ENCODE assay signal across 8 cellular contexts in the genomic region with DNA sequence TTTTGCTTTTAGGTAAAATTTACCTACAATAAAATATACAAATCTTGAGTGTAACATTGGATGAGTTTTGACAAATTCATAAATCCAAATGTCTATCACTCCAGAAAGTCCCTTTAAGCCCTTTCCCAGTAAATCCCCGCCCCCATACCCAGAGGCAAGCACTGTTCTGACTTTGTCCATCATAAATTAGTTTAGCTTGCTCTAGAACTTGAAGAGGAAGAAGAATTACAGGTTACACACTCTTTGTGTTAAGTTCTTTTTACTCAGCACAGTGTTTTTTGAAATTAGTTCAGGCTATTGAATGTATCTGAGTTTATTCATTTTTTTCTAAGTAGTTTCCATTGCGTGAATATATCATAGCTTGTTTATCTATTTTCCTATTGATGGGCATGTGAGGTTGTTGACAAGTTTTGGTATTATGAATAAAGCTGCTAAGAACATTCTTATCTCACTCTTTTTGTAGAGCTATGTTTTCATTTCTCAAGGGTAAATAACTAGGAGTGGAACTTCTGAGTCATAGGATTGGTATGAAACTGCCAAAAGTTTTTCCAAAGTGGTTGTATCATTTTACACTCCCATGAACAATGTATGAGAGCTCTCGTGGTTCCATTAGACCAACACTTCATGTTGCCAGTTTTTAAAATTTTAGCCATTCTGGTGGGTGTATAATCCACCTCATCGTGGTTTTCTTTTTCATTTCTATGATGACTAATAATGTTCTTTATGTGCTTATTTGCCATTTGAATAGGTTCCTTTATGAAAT. TPM values are rescaled to one million over a fixed set of nuclear protein-coding genes. Genes with fewer than 3 reads are reported as not detected.
DNase-seq lines count a peak whose midpoint lies in the region; ATAC-seq and TF ChIP-seq lines count a peak whose summit lies in the region.

No MANE protein-coding gene starts in this region.

- no peak overlapping the region for H3K4me3 Mint-ChIP-seq in CD14-positive monocyte
- no peak overlapping the region for H3K4me3 Mint-ChIP-seq in activated CD4-positive, alpha-beta T cell treated with anti-CD3 and anti-CD28 coated beads, Interleukin-2, amount 10 ng/mL, durations not matched to agents 7 days and 5 days

- H3K4ac ChIP-seq in neuronal stem cell (ENCODE audit: low read length), result no peak overlapping the region

- no peak overlapping the region for H3K18ac ChIP-seq in neuronal stem cell (ENCODE audit: low read length)

- peaks cover 0 to 1% of the 10 kb centered on the region in 2 donors for H3K9me3 ChIP-seq in neuronal stem cell (replicated peaks in 1 of 2; ENCODE audit: control insufficient read depth in 2 of 2, insufficient read depth in 1 of 2, low read depth in 1 of 2, low read length in 2 of 2)

- peaks cover 0 to 4% (median 0%) of the 10 kb centered on the region in 3 donors for H3K27me3 Mint-ChIP-seq in CD14-positive monocyte (ENCODE audit: low read depth in 3 of 3)
- no peaks in the 10 kb centered on the region for H3K27me3 Mint-ChIP-seq in activated CD4-positive, alpha-beta T cell treated with anti-CD3 and anti-CD28 coated beads, Interleukin-2, amount 10 ng/mL, durations not matched to agents 7 days and 5 days

- H3K9ac ChIP-seq in neuronal stem cell (ENCODE audit: low read depth, low read length, poor library complexity), result no peak overlapping the region

- POLR2A ChIA-PET in activated CD4-positive, alpha-beta T cell treated with anti-CD3 and anti-CD28 coated beads, Interleukin-2, amount 10 ng/mL, durations not matched to agents 7 days and 5 days (lab: Charles Lee), result no interaction called here

- H2BK5ac ChIP-seq in neuronal stem cell (ENCODE audit: low read length), result no peak overlapping the region

- no peaks in the 10 kb centered on the region for H3K27me3 ChIP-seq in neuronal stem cell (ENCODE audit: control insufficient read depth in 3 of 3, insufficient read depth in 3 of 3, low read depth in 1 of 3, low read length in 3 of 3)

- no peak overlapping the region for H3K4me3 ChIP-seq in astrocyte of the spinal cord (ENCODE audit: low read depth, low read length)
- H3K4me3 ChIP-seq in neuronal stem cell (ENCODE audit: low read length in 2 of 2), result no peak overlapping the region

- H3K27ac Mint-ChIP-seq in CD14-positive monocyte, result no peak overlapping the region
- no peak overlapping the region for H3K27ac Mint-ChIP-seq in activated CD4-positive, alpha-beta T cell treated with anti-CD3 and anti-CD28 coated beads, Interleukin-2, amount 10 ng/mL, durations not matched to agents 7 days and 5 days

- peak; percentile 46 for ATAC-seq in HG03521 (IDR thresholded peaks at IDR 0.05; ENCODE audit: unreplicated experiment)

- H2BK120ac ChIP-seq in neuronal stem cell (ENCODE audit: low read depth, low read length), result no peak overlapping the region

- no peak overlapping the region for H2AK5ac ChIP-seq in neuronal stem cell (ENCODE audit: low read depth, low read length)

- intact Hi-C loops in CD14-positive monocyte (cut with micrococcal nuclease), result no loop called here

- DNase-seq in activated naive CD4-positive, alpha-beta T cell treated with Interleukin-2 at 50 U/mL for 16 hours, result peak; percentile 45
- DNase-seq in activated naive CD4-positive, alpha-beta T cell treated with anti-CD3 and anti-CD28 coated beads, Interleukin-2, amount 50 U/mL, for 16 hours, result no peak
- DNase-seq in astrocyte of the spinal cord (ENCODE audit: low read depth, low spot score), result peak; percentile 94
- no peak for DNase-seq in neuronal stem cell (ENCODE audit: low spot score)
- DNase-seq in central memory CD4-positive, alpha-beta T cell, result no peak
- no peak for DNase-seq in CD14-positive monocyte (ENCODE audit: low spot score)
- no peak for DNase-seq in activated CD4-positive, alpha-beta T cell treated with anti-CD3 and anti-CD28 coated beads, Interleukin-2, amount 10 ng/mL, durations not matched to agents 7 days and 5 days

- peaks cover 6% of the 10 kb centered on the region for H3K4me1 Mint-ChIP-seq in CD14-positive monocyte
- peaks cover 10% of the 10 kb centered on the region for H3K4me1 Mint-ChIP-seq in activated CD4-positive, alpha-beta T cell treated with anti-CD3 and anti-CD28 coated beads, Interleukin-2, amount 10 ng/mL, durations not matched to agents 7 days and 5 days

- H2BK15ac ChIP-seq in neuronal stem cell (ENCODE audit: low read length), result no peak overlapping the region

- TF ChIP-seq CTCF in astrocyte of the spinal cord (IDR thresholded peaks at IDR 0.05; ENCODE audit: low read depth, low read length) (no peak), CD14-positive monocyte (IDR thresholded peaks at IDR 0.05) (no peak)

- H4K8ac ChIP-seq in neuronal stem cell (ENCODE audit: low read depth, low read length), result no peak overlapping the region

- H3K4me1 ChIP-seq in neuronal stem cell (ENCODE audit: control insufficient read depth in 2 of 2, insufficient read depth in 1 of 2, low read depth in 1 of 2, low read length in 2 of 2), result peaks cover 2 to 4% of the 10 kb centered on the region in 2 donors

- H3K4me2 ChIP-seq in neuronal stem cell (ENCODE audit: insufficient read depth, low read length, poor library complexity, severe bottlenecking), result no peak overlapping the region

- H3K9me3 Mint-ChIP-seq in CD14-positive monocyte, result peaks cover 0 to 3% (median 0%) of the 10 kb centered on the region in 7 donors
- peaks cover 7% of the 10 kb centered on the region for H3K9me3 Mint-ChIP-seq in activated CD4-positive, alpha-beta T cell treated with anti-CD3 and anti-CD28 coated beads, Interleukin-2, amount 10 ng/mL, durations not matched to agents 7 days and 5 days

- no peak overlapping the region for H3K23ac ChIP-seq in neuronal stem cell (ENCODE audit: low read depth, low read length, poor library complexity)

- H2BK12ac ChIP-seq in neuronal stem cell (ENCODE audit: low read length), result no peak overlapping the region

- no peak overlapping the region for H3K27ac ChIP-seq in neuronal stem cell (replicated peaks; ENCODE audit: low read length)

- no peaks in the 10 kb centered on the region for H3K36me3 Mint-ChIP-seq in CD14-positive monocyte
- peaks cover 4% of the 10 kb centered on the region for H3K36me3 Mint-ChIP-seq in activated CD4-positive, alpha-beta T cell treated with anti-CD3 and anti-CD28 coated beads, Interleukin-2, amount 10 ng/mL, durations not matched to agents 7 days and 5 days (ENCODE audit: low read depth)

- H3K79me1 ChIP-seq in neuronal stem cell (ENCODE audit: low read depth, low read length), result no peaks in the 10 kb centered on the region

- H3K14ac ChIP-seq in neuronal stem cell (ENCODE audit: low read length), result no peak overlapping the region

- WGBS in neuronal stem cell (ENCODE audit: extremely low coverage in 2 of 2, insufficient read length in 2 of 2, insufficient replicate concordance in 1 of 2), 2 donors, result no CpG with 5 or more reads among the region's 4 CpGs

- CTCF ChIA-PET in activated CD4-positive, alpha-beta T cell treated with anti-CD3 and anti-CD28 coated beads, Interleukin-2, amount 10 ng/mL, durations not matched to agents 7 days and 5 days (lab: Charles Lee), result interaction anchor here (0.8 to 1.1 kb wide), 3 partner anchors 10 to 22 kb away, joined by 3 read pairs; no protein-coding TSS in a partner anchor

- in situ Hi-C loops in astrocyte of the spinal cord (cut with HindIII; ENCODE audit: low sequenced_read_pairs), result no loop called here

- H4K91ac ChIP-seq in neuronal stem cell (ENCODE audit: low read depth, low read length, poor library complexity), result no peak overlapping the region

- H3K36me3 ChIP-seq in neuronal stem cell (replicated peaks in 1 of 2; ENCODE audit: control insufficient read depth in 2 of 2, insufficient read depth in 2 of 2, low read length in 2 of 2), result no peaks in the 10 kb centered on the region

- peak overlapping the region; percentile 33 for H2AFZ ChIP-seq in neuronal stem cell (ENCODE audit: low read length)

RNA-seq across cellular contexts. Expression of a gene that starts 22.4 kb away (rescaled TPM):
- polyA plus RNA-seq in neuronal stem cell (2013, experiment 1 of 2), result 0.14 TPM
- polyA plus RNA-seq in neuronal stem cell (2013, experiment 2 of 2), result 0.12 TPM
- polyA plus RNA-seq in CD14-positive monocyte, result 10 to 100 TPM; 31.2 to 65.8 TPM
- total RNA-seq in activated CD4-positive, alpha-beta T cell treated with anti-CD3 and anti-CD28 coated beads, Interleukin-2, amount 10 ng/mL, durations not matched to agents 7 days and 5 days, result 10 to 100 TPM; 24.6 to 26.1 TPM

Comparison
In these comparisons a context has a peak if more than half of its experiments do, and no peak if none do; other contexts are left out.
1. DNase-seq: peak in activated naive CD4-positive, alpha-beta T cell treated with Interleukin-2 at 50 U/mL for 16 hours (single experiment) and astrocyte of the spinal cord (single experiment); none in activated naive CD4-positive, alpha-beta T cell treated with anti-CD3 and anti-CD28 coated beads, Interleukin-2, amount 50 U/mL, for 16 hours (single experiment), neuronal stem cell (single experiment), central memory CD4-positive, alpha-beta T cell (single experiment), CD14-positive monocyte (single experiment) and activated CD4-positive, alpha-beta T cell treated with anti-CD3 and anti-CD28 coated beads, Interleukin-2, amount 10 ng/mL, durations not matched to agents 7 days and 5 days (single experiment).